ENCODE assay signal across 9 cellular contexts in the genomic region with DNA sequence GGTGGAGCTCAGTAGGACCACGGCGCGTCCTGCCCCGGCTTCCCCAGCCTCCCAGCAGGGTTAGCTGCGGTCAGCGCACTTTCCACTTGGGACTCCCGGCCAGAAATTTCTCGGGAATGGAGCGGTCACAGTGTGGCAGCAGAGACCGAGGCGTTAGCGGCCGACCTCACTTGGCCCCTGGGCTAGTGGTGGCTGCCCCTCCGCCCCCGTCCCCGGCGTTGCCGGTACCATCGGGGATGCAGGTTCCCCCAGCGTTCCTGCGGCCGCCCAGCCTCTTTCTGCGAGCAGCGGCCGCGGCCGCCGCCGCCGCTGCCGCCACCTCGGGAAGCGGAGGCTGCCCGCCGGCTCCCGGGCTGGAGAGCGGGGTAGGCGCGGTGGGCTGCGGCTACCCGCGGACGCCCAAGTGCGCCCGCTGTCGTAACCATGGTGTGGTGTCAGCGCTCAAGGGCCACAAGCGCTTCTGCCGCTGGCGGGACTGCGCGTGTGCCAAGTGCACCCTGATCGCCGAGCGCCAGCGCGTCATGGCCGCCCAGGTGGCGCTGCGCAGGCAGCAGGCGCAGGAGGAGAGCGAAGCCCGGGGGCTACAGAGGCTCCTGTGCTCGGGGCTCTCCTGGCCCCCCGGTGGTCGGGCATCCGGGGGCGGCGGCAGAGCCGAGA. TPM values are rescaled to one million over a fixed set of nuclear protein-coding genes. Genes with fewer than 3 reads are reported as not detected.
DNase-seq lines count a peak whose midpoint lies in the region; ATAC-seq and TF ChIP-seq lines count a peak whose summit lies in the region.
"Had no signal": no experiment of that assay in that cellular context is flagged by ENCODE, and none has a peak within 500 bp of the region (broad histone marks: within the 10 kb centered on the region; RNA-seq: fewer than 3 reads in every experiment).

No MANE protein-coding gene starts in this region.

- intact Hi-C loops in esophagus squamous epithelium (cut with DNase I), result no loop called here

- H3K9me3 Mint-ChIP-seq in activated CD4-positive, alpha-beta memory T cell treated with anti-CD3 and anti-CD28 coated beads, Interleukin-2, amount 10 ng/mL, durations not matched to agents 7 days and 5 days, result no peaks in the 10 kb centered on the region
- H3K9me3 Mint-ChIP-seq: T-helper 1 cell treated with Interleukin-12 subunit alpha and Interleukin-12 subunit beta and Interleukin-4 antibody, amounts not matched to agents 30 μg/mL and 1 μg/mL, for 36 hours had no signal

- peak overlapping the region; percentile 47 for H3K9ac ChIP-seq in muscle layer of colon (ENCODE audit: low read length)

- H3K27ac ChIP-seq in esophagus squamous epithelium (peak overlapping the region; percentile 86 to 93 (median 91)), muscle layer of colon (ENCODE audit: low read depth, low read length) (peak overlapping the region; percentile 90), substantia nigra (ENCODE audit: low read depth, low read length, poor library complexity, severe bottlenecking) (no peak overlapping the region)

- H3K4me1 ChIP-seq in esophagus squamous epithelium, result peaks cover 0 to 57% (median 0%) of the 10 kb centered on the region in 3 donors
- peaks cover 11% of the 10 kb centered on the region for H3K4me1 ChIP-seq in muscle layer of colon (ENCODE audit: insufficient read depth, low read length)

- peak; percentile 60 for DNase-seq in EL
- peak; percentile 69 for DNase-seq in HEK293T (ENCODE audit: extremely low spot score)
- peak; percentile 72 for DNase-seq in NCI-H2029 (lab: John Stamatoyannopoulos, UW)
- DNase-seq in activated CD4-positive, alpha-beta memory T cell treated with anti-CD3 and anti-CD28 coated beads, Interleukin-2, amount 10 ng/mL, durations not matched to agents 7 days and 5 days, result peak; percentile 30
- no peak for DNase-seq in esophagus squamous epithelium (lab: John Stamatoyannopoulos, UW)
- peak in 36 of 49 donors; percentile 5 to 74 (median 42) for DNase-seq in substantia nigra (lab: John Stamatoyannopoulos, UW)

- no peak for ATAC-seq in GM21529 (IDR thresholded peaks at IDR 0.05; ENCODE audit: unreplicated experiment)

- H3K27ac Mint-ChIP-seq in activated CD4-positive, alpha-beta memory T cell treated with anti-CD3 and anti-CD28 coated beads, Interleukin-2, amount 10 ng/mL, durations not matched to agents 7 days and 5 days, result no peak overlapping the region
- H3K27ac Mint-ChIP-seq: T-helper 1 cell treated with Interleukin-12 subunit alpha and Interleukin-12 subunit beta and Interleukin-4 antibody, amounts not matched to agents 30 μg/mL and 1 μg/mL, for 36 hours had no signal

- H3K36me3 ChIP-seq in esophagus squamous epithelium (no peaks in the 10 kb centered on the region), muscle layer of colon (ENCODE audit: insufficient read depth, low read length) (no peaks in the 10 kb centered on the region)

- H3K36me3 Mint-ChIP-seq in activated CD4-positive, alpha-beta memory T cell treated with anti-CD3 and anti-CD28 coated beads, Interleukin-2, amount 10 ng/mL, durations not matched to agents 7 days and 5 days (ENCODE audit: low read depth), result no peaks in the 10 kb centered on the region

- TF ChIP-seq POLR2A in esophagus squamous epithelium (IDR thresholded peaks at IDR 0.05), result peak in 1 of 4 donors; percentile 23

- CTCF ChIA-PET in HEK293T (lab: Yijun Ruan, JAX), result no interaction called here
- CTCF ChIA-PET in activated CD4-positive, alpha-beta memory T cell treated with anti-CD3 and anti-CD28 coated beads, Interleukin-2, amount 10 ng/mL, durations not matched to agents 7 days and 5 days (lab: Charles Lee), result no interaction called here

- H3K4me3 ChIP-seq in esophagus squamous epithelium, result peak overlapping the region; percentile 69 to 89 (median 76)
- H3K4me3 ChIP-seq in muscle layer of colon (ENCODE audit: low read depth in 1 of 2, low read length in 2 of 2), result peak overlapping the region; percentile 66 to 85

- peaks cover 8% of the 10 kb centered on the region for H3K4me1 Mint-ChIP-seq in activated CD4-positive, alpha-beta memory T cell treated with anti-CD3 and anti-CD28 coated beads, Interleukin-2, amount 10 ng/mL, durations not matched to agents 7 days and 5 days

- H3K27me3 Mint-ChIP-seq in activated CD4-positive, alpha-beta memory T cell treated with anti-CD3 and anti-CD28 coated beads, Interleukin-2, amount 10 ng/mL, durations not matched to agents 7 days and 5 days, result peaks cover 52% of the 10 kb centered on the region

- H3K4me3 Mint-ChIP-seq in activated CD4-positive, alpha-beta memory T cell treated with anti-CD3 and anti-CD28 coated beads, Interleukin-2, amount 10 ng/mL, durations not matched to agents 7 days and 5 days, result no peak overlapping the region

- WGBS in esophagus squamous epithelium, 2 donors, result 0 to 3% methylated on average over 6 to 21 of the region's 70 CpGs

- H3K27me3 ChIP-seq in esophagus squamous epithelium (peaks cover 0 to 39% (median 0%) of the 10 kb centered on the region in 4 donors), muscle layer of colon (ENCODE audit: control insufficient read depth in 1 of 2, insufficient read depth in 2 of 2, low read length in 2 of 2) (no peaks in the 10 kb centered on the region)

- H3K9me3 ChIP-seq in esophagus squamous epithelium, result no peaks in the 10 kb centered on the region
- H3K9me3 ChIP-seq in muscle layer of colon (ENCODE audit: low read length), result no peaks in the 10 kb centered on the region

- POLR2A ChIA-PET in HEK293T (lab: Yijun Ruan, JAX), result interaction anchor here (1.5 kb wide), 1 partner anchor 645 kb away, joined by 4 read pairs; a partner anchor contains a TSS
- POLR2A ChIA-PET in activated CD4-positive, alpha-beta memory T cell treated with anti-CD3 and anti-CD28 coated beads, Interleukin-2, amount 10 ng/mL, durations not matched to agents 7 days and 5 days (lab: Charles Lee), result no interaction called here

- TF ChIP-seq CTCF in esophagus squamous epithelium (IDR thresholded peaks at IDR 0.05), result peak in 2 of 6 experiments; percentile 8 to 9

TF ChIP-seq in HEK293T, 16 proteins besides CTCF, POLR2A, EP300 and RAD21:
- TF ChIP-seq L3MBTL2 (conservative IDR thresholded peaks at IDR 0.05) (peak; percentile 62; the same call in 1 of the 2 replicates), ZNF384 (IDR thresholded peaks at IDR 0.05) (no peak)

RNA-seq across cellular contexts. Expression of a gene that starts 0.5 kb away (rescaled TPM):
- not detected for total RNA-seq in activated CD4-positive, alpha-beta memory T cell treated with anti-CD3 and anti-CD28 coated beads, Interleukin-2, amount 10 ng/mL, durations not matched to agents 7 days and 5 days
- 1 to 10 TPM; 3.3 to 5.7 (median 3.5) TPM for total RNA-seq in esophagus squamous epithelium

Comparison
In these comparisons a context has a peak if more than half of its experiments do, and no peak if none do; other contexts are left out.
1. RNA of a gene that starts 0.5 kb away (total RNA-seq): 3.3 to 5.7 TPM in esophagus squamous epithelium; not detected in activated CD4-positive, alpha-beta memory T cell treated with anti-CD3 and anti-CD28 coated beads, Interleukin-2, amount 10 ng/mL, durations not matched to agents 7 days and 5 days; every median in the first group is over 4 times any median in the second.